31 cellular contexts compared by ENCODE assay signal in genomic region chr6:112309244-112309643, GRCh38. TPM values are rescaled to one million over a fixed set of nuclear protein-coding genes. Genes with fewer than 3 reads are reported as not detected.
"Had no signal": no experiment of that assay in that cellular context is flagged by ENCODE, and none has a peak within 500 bp of the region (broad histone marks: within the 10 kb centered on the region; RNA-seq: fewer than 3 reads in every experiment).

No MANE protein-coding gene starts in this region.

- H3K4me2 ChIP-seq: smooth muscle cell had no signal

- H3K9me3 ChIP-seq: heart left ventricle, lower lobe of right lung, ovary, sigmoid colon, stomach, suprapubic skin, thoracic aorta, tibial artery, uterus had no signal

- DNase-seq: glutamatergic neuron; heart left ventricle; hypothalamus; islet precursor cell; lower lobe of right lung; mesendoderm; naive thymus-derived CD8-positive, alpha-beta T cell; right cardiac atrium; sigmoid colon; stimulated activated CD4-positive, alpha-beta T cell treated with anti-CD3 and anti-CD28 coated beads, Interleukin-12 subunit alpha, Interleukin-12 subunit beta, amount 100 ng/mL, for 4 hours; stimulated activated CD4-positive, alpha-beta T cell treated with anti-CD3 and anti-CD28 coated beads, Interleukin-15, amount 100 ng/mL, for 24 hours; stimulated activated CD4-positive, alpha-beta T cell treated with anti-CD3 and anti-CD28 coated beads, Interleukin-2, amount 100 ng/mL, for 24 hours; stimulated activated CD4-positive, alpha-beta T cell treated with anti-CD3 and anti-CD28 coated beads, Interleukin-4, amount 100 ng/mL, for 1 hour; stimulated activated naive B cell treated with anti-CD40 and anti-IgM and Interleukin-4, amounts not matched to agents 10 μg/mL and 1 μg/mL and 100 μg/mL, for 72 hours; stimulated activated naive CD8-positive, alpha-beta T cell treated with anti-CD3 and anti-CD28 coated beads, Interleukin-15, Interleukin-2, amounts not matched to agents 100 U/mL and 50 U/mL, for 24 hours; stomach; tibial artery had no signal

- H3K27ac ChIP-seq: heart left ventricle, lower lobe of right lung, ovary, sigmoid colon, stomach, suprapubic skin, thoracic aorta, tibial artery had no signal

- H3K4me1 ChIP-seq: uterus had no signal

- H3K36me3 Mint-ChIP-seq: mesothelial cell of epicardium; naive thymus-derived CD8-positive, alpha-beta T cell; stimulated activated naive B cell treated with anti-CD40 and anti-IgM and Interleukin-4, amounts not matched to agents 10 μg/mL and 1 μg/mL and 100 μg/mL, for 72 hours; type B pancreatic cell had no signal

- H3K4me3 Mint-ChIP-seq: mesothelial cell of epicardium; naive thymus-derived CD8-positive, alpha-beta T cell; stimulated activated naive B cell treated with anti-CD40 and anti-IgM and Interleukin-4, amounts not matched to agents 10 μg/mL and 1 μg/mL and 100 μg/mL, for 72 hours; type B pancreatic cell had no signal

- H3K4me3 ChIP-seq: heart left ventricle, lower lobe of right lung, ovary, sigmoid colon, smooth muscle cell, stomach, suprapubic skin, thoracic aorta, tibial artery, uterus had no signal

- H3K36me3 ChIP-seq: heart left ventricle, lower lobe of right lung, ovary, sigmoid colon, stomach, suprapubic skin, thoracic aorta, tibial artery, uterus had no signal

- H3K9me3 Mint-ChIP-seq: naive thymus-derived CD8-positive, alpha-beta T cell; stimulated activated naive B cell treated with anti-CD40 and anti-IgM and Interleukin-4, amounts not matched to agents 10 μg/mL and 1 μg/mL and 100 μg/mL, for 72 hours; type B pancreatic cell had no signal

- H3K27me3 ChIP-seq: heart left ventricle, ovary, sigmoid colon, stomach, suprapubic skin, tibial artery, uterus had no signal

- H3K27ac Mint-ChIP-seq: mesothelial cell of epicardium; progenitor cell of endocrine pancreas; stimulated activated naive B cell treated with anti-CD40 and anti-IgM and Interleukin-4, amounts not matched to agents 10 μg/mL and 1 μg/mL and 100 μg/mL, for 72 hours; type B pancreatic cell had no signal

RNA-seq across cellular contexts. Expression of gene RFPL4B, which starts 37.9 kb away (rescaled TPM):
- total RNA-seq: kidney epithelial cell; left lobe of liver; liver; lower lobe of right lung; mesothelial cell of epicardium; naive thymus-derived CD8-positive, alpha-beta T cell; ovary; progenitor cell of endocrine pancreas; right cardiac atrium; sigmoid colon; smooth muscle cell; stomach; subcutaneous adipose tissue; suprapubic skin; ureter had no signal
- polyA plus RNA-seq: heart left ventricle; liver; naive thymus-derived CD8-positive, alpha-beta T cell; neural cell; ovary; right cardiac atrium; sigmoid colon; smooth muscle cell; stomach had no signal

RNA-seq across cellular contexts. Expression of gene LAMA4, which starts 54.9 kb away (rescaled TPM):
- total RNA-seq: naive thymus-derived CD8-positive, alpha-beta T cell had no signal
- polyA plus RNA-seq: naive thymus-derived CD8-positive, alpha-beta T cell had no signal
